Comparison of ENCODE assay signal across 8 cellular contexts in genomic region chr12:95574799-95575452, GRCh38. TPM values are rescaled to one million over a fixed set of nuclear protein-coding genes. Genes with fewer than 3 reads are reported as not detected.
DNase-seq lines count a peak whose midpoint lies in the region; ATAC-seq and TF ChIP-seq lines count a peak whose summit lies in the region.

No MANE protein-coding gene starts in this region.

- H3K27me3 Mint-ChIP-seq in endothelial cell (ENCODE audit: unreplicated experiment) = peaks cover 4% of the 10 kb centered on the region
- peaks cover 9% of the 10 kb centered on the region for H3K27me3 Mint-ChIP-seq in neural progenitor cell (ENCODE audit: insufficient read depth, low read depth)

- no peaks in the 10 kb centered on the region for H3K27me3 ChIP-seq in neural progenitor cell

- no peak overlapping the region for H3K4me3 ChIP-seq in GM12864 (ENCODE audit: low read depth, low read length)
- no peak overlapping the region for H3K4me3 ChIP-seq in neural progenitor cell

- no peaks in the 10 kb centered on the region for H3K9me3 ChIP-seq in neural progenitor cell (ENCODE audit: low read depth)

- H3K4me1 Mint-ChIP-seq in endothelial cell (ENCODE audit: unreplicated experiment) (no peaks in the 10 kb centered on the region), neural progenitor cell (peaks cover 10% of the 10 kb centered on the region)

- peak overlapping the region; percentile 88 for H2AFZ ChIP-seq in neural progenitor cell (replicated peaks)

- peaks cover 14% of the 10 kb centered on the region for H3K4me1 ChIP-seq in neural progenitor cell

- H3K9me3 Mint-ChIP-seq in endothelial cell (ENCODE audit: unreplicated experiment) (no peaks in the 10 kb centered on the region), neural progenitor cell (no peaks in the 10 kb centered on the region)

- DNase-seq in A172 (ENCODE audit: low spot score) (peak; percentile 41), GM12864 (ENCODE audit: low read depth) (no peak), NCI-H526 treated with DMSO at 0.1 percent for 48 hours (lab: John Stamatoyannopoulos, UW) (peak; percentile 19), endothelial cell (ENCODE audit: low spot score) (no peak), neural progenitor cell (ENCODE audit: low spot score) (peak; percentile 49), cortex of kidney (lab: John Stamatoyannopoulos, UW) (no peak)
- no peak for DNase-seq in activated T-cell treated with anti-CD3 and anti-CD28 coated beads, Interleukin-2, amount 50 U/mL, for 1 hour

- TF ChIP-seq CTCF in GM12864 (IDR thresholded peaks at IDR 0.05; ENCODE audit: low read depth, low read length, missing control alignments) (peak; percentile 44), endothelial cell (IDR thresholded peaks at IDR 0.05; ENCODE audit: unreplicated experiment) (peak; percentile 93), neural progenitor cell (IDR thresholded peaks at IDR 0.05) (peak; percentile 76)

- no peaks in the 10 kb centered on the region for H3K36me3 ChIP-seq in neural progenitor cell

- H3K79me2 ChIP-seq in neural progenitor cell (ENCODE audit: low read depth) = no peaks in the 10 kb centered on the region

- H4K20me1 ChIP-seq in neural progenitor cell (ENCODE audit: low read depth) = no peaks in the 10 kb centered on the region

- peak overlapping the region; percentile 74 for H3K4me2 ChIP-seq in neural progenitor cell

- H3F3A ChIP-seq in neural progenitor cell (ENCODE audit: low read depth) = peaks cover 23% of the 10 kb centered on the region

- H3K27ac Mint-ChIP-seq in endothelial cell (ENCODE audit: unreplicated experiment) = peak overlapping the region; percentile 2
- H3K27ac Mint-ChIP-seq in neural progenitor cell = no peak overlapping the region

- H3K9ac ChIP-seq in neural progenitor cell = no peak overlapping the region

- H3K4me3 Mint-ChIP-seq in endothelial cell (ENCODE audit: unreplicated experiment) (no peak overlapping the region), neural progenitor cell (no peak overlapping the region)

- H3K36me3 Mint-ChIP-seq in endothelial cell (ENCODE audit: low read depth, unreplicated experiment) (no peaks in the 10 kb centered on the region), neural progenitor cell (no peaks in the 10 kb centered on the region)

- no peak overlapping the region for H3K27ac ChIP-seq in neural progenitor cell

- no peak for ATAC-seq in HG02970 (IDR thresholded peaks at IDR 0.05; ENCODE audit: low FRiP score, unreplicated experiment)

RNA-seq across cellular contexts. Expression of gene USP44, which starts 23.6 kb away (rescaled TPM):
- total RNA-seq in A172 (2014; rRNA removed; shearing (Covaris generic)) = not detected in 2 replicates
- total RNA-seq in endothelial cell (ENCODE audit: unreplicated experiment) (10.4 TPM), neural progenitor cell (ENCODE audit: low replicate concordance) (67.1 and 79.4 TPM in 2 replicates)

Comparison
In these comparisons a context has a peak if more than half of its experiments do, and no peak if none do; other contexts are left out.
1. DNase-seq: peak in A172 (single experiment), NCI-H526 treated with DMSO at 0.1 percent for 48 hours (single experiment) and neural progenitor cell (single experiment); none in GM12864 (single experiment), endothelial cell (single experiment), cortex of kidney (single experiment) and activated T-cell treated with anti-CD3 and anti-CD28 coated beads, Interleukin-2, amount 50 U/mL, for 1 hour (single experiment).
2. RNA of gene USP44, which starts 23.6 kb away (total RNA-seq): 67.1 to 79.4 TPM in neural progenitor cell and 10.4 TPM in endothelial cell (single experiment); not detected in A172; every median in the first group is over 10 times any median in the second.
3. Peak in every context shown above with its lines, with median percentiles within 50 percentile points of each other: CTCF ChIP-seq.